In genomic region chr16:85835227-85835751, GRCh38 we compare ENCODE assay signal across 21 cellular contexts.
"Had no signal": no experiment of that assay in that cellular context is flagged by ENCODE, and none has a peak within 500 bp of the region (broad histone marks: within the 10 kb centered on the region; RNA-seq: fewer than 3 reads in every experiment).

No MANE protein-coding gene starts in this region.

- H3K9me3 Mint-ChIP-seq: immature natural killer cell had no signal

- H3K9me3 ChIP-seq: left ventricle myocardium inferior, neutrophil, stomach, thoracic aorta, transverse colon had no signal

- H3K4me3 ChIP-seq: coronary artery, left ventricle myocardium inferior, lung, stomach, thoracic aorta, transverse colon had no signal

- H3K27ac ChIP-seq: coronary artery, foreskin keratinocyte, left ventricle myocardium inferior, neutrophil, stomach, thoracic aorta had no signal

- H3K4me1 Mint-ChIP-seq: endodermal cell, nephron progenitor cell had no signal

- H3K4me1 ChIP-seq: foreskin keratinocyte, left ventricle myocardium inferior, transverse colon had no signal

- H3K36me3 ChIP-seq: left ventricle myocardium inferior, neutrophil, stomach, thoracic aorta, transverse colon had no signal

- ATAC-seq: foreskin keratinocyte; left cardiac atrium; naive thymus-derived CD4-positive, alpha-beta T cell; sciatic nerve had no signal

- DNase-seq: effector CD4-positive, alpha-beta T cell; endodermal cell; erythroblast; foreskin keratinocyte; immature natural killer cell; left cardiac atrium; left ventricle myocardium inferior; mesendoderm; naive thymus-derived CD4-positive, alpha-beta T cell; nephron progenitor cell; stimulated activated CD4-positive, alpha-beta T cell treated with anti-CD3 and anti-CD28 coated beads, Interleukin-2, amount 100 ng/mL, for 24 hours; stimulated activated CD4-positive, alpha-beta T cell treated with anti-CD3 and anti-CD28 coated beads, Interleukin-4, amount 100 ng/mL, for 4 hours; stimulated activated naive CD4-positive, alpha-beta T cell; stomach; substantia nigra; transverse colon had no signal

- H3K4me3 Mint-ChIP-seq: endodermal cell; immature natural killer cell; naive thymus-derived CD4-positive, alpha-beta T cell; nephron progenitor cell had no signal

- H3K27ac Mint-ChIP-seq: endodermal cell, immature natural killer cell, nephron progenitor cell had no signal
